8 cellular contexts compared by ENCODE assay signal in genomic region chr5:91641730-91642350, GRCh38.
A peak's percentile ranks its signal among the peaks of the same experiment; 100 is the strongest.
DNase-seq lines count a peak whose midpoint lies in the region; ATAC-seq and TF ChIP-seq lines count a peak whose summit lies in the region.

No MANE protein-coding gene starts in this region.

- no peaks in the 10 kb centered on the region for H3K9me3 ChIP-seq in colonic mucosa

- no peaks in the 10 kb centered on the region for H3K9me3 Mint-ChIP-seq in nephron progenitor cell
- H3K9me3 Mint-ChIP-seq in activated T-cell treated with anti-CD3 and anti-CD28 coated beads, Interleukin-2, amount 50 U/mL, for 4 hours: no peaks in the 10 kb centered on the region

- H3K4me1 ChIP-seq in colonic mucosa: no peaks in the 10 kb centered on the region

- no peaks in the 10 kb centered on the region for H3K36me3 ChIP-seq in colonic mucosa

- TF ChIP-seq CTCF in GM10248 (IDR thresholded peaks at IDR 0.05; ENCODE audit: control extremely low read depth, extremely low read depth, low read depth, missing control alignments) (peak; percentile 33), colonic mucosa (IDR thresholded peaks at IDR 0.05) (peak; percentile 53), nephron progenitor cell (IDR thresholded peaks at IDR 0.05) (peak; percentile 80)

- H3K36me3 Mint-ChIP-seq in nephron progenitor cell (ENCODE audit: low read depth): no peaks in the 10 kb centered on the region
- no peaks in the 10 kb centered on the region for H3K36me3 Mint-ChIP-seq in activated T-cell treated with anti-CD3 and anti-CD28 coated beads, Interleukin-2, amount 50 U/mL, for 4 hours (ENCODE audit: insufficient read depth)

- peak; percentile 64 for ATAC-seq in HG03064 (IDR thresholded peaks at IDR 0.05; ENCODE audit: low read depth, unreplicated experiment)
- no peak for ATAC-seq in activated T-cell treated with anti-CD3 and anti-CD28 coated beads, Interleukin-2, amount 50 U/mL, for 4 hours
- ATAC-seq in GM18520 (IDR thresholded peaks at IDR 0.05; ENCODE audit: unreplicated experiment): no peak

- no peak overlapping the region for H3K27ac Mint-ChIP-seq in nephron progenitor cell

- H3K4me3 Mint-ChIP-seq in nephron progenitor cell: no peak overlapping the region
- H3K4me3 Mint-ChIP-seq in activated T-cell treated with anti-CD3 and anti-CD28 coated beads, Interleukin-2, amount 50 U/mL, for 4 hours: no peak overlapping the region

- DNase-seq in GM10248 (ENCODE audit: extremely low spot score) (no peak), NCI-H69 (lab: John Stamatoyannopoulos, UW) (peak; percentile 72), colonic mucosa (no peak), nephron progenitor cell (no peak)
- no peak for DNase-seq in activated T-cell treated with anti-CD3 and anti-CD28 coated beads, Interleukin-2, amount 50 U/mL, for 4 hours
- no peak for DNase-seq in activated CD4-positive, alpha-beta T cell treated with anti-CD3 and anti-CD28 coated beads, Interleukin-2, amount 50 U/mL, for 4 hours

- no peak overlapping the region for H3K27ac ChIP-seq in colonic mucosa

- no peaks in the 10 kb centered on the region for H3K27me3 ChIP-seq in colonic mucosa

- peaks cover 2% of the 10 kb centered on the region for H3K27me3 Mint-ChIP-seq in nephron progenitor cell (ENCODE audit: low read depth, poor library complexity)
- H3K27me3 Mint-ChIP-seq in activated T-cell treated with anti-CD3 and anti-CD28 coated beads, Interleukin-2, amount 50 U/mL, for 4 hours (ENCODE audit: low read depth): no peaks in the 10 kb centered on the region

- peaks cover 6% of the 10 kb centered on the region for H3K4me1 Mint-ChIP-seq in nephron progenitor cell
- H3K4me1 Mint-ChIP-seq in activated T-cell treated with anti-CD3 and anti-CD28 coated beads, Interleukin-2, amount 50 U/mL, for 4 hours (ENCODE audit: low read depth): no peaks in the 10 kb centered on the region

- POLR2A ChIA-PET in GM10248 (lab: Yijun Ruan, JAX): no interaction called here

- CTCF ChIA-PET in GM10248 (lab: Yijun Ruan, JAX): interaction anchor here (0.7 to 3.2 kb wide), 9 partner anchors 9 to 166 kb away, joined by 3 to 29 read pairs (median 4); no protein-coding TSS in a partner anchor

- intact Hi-C loops in colonic mucosa (cut with DNase I): no loop called here

- no peak overlapping the region for H3K4me3 ChIP-seq in colonic mucosa

- no peak overlapping the region for H3K9ac ChIP-seq in colonic mucosa (ENCODE audit: low read depth in 2 of 2, low read length in 2 of 2)
